Comparison of ENCODE assay signal across 1 cellular context in the genomic region with DNA sequence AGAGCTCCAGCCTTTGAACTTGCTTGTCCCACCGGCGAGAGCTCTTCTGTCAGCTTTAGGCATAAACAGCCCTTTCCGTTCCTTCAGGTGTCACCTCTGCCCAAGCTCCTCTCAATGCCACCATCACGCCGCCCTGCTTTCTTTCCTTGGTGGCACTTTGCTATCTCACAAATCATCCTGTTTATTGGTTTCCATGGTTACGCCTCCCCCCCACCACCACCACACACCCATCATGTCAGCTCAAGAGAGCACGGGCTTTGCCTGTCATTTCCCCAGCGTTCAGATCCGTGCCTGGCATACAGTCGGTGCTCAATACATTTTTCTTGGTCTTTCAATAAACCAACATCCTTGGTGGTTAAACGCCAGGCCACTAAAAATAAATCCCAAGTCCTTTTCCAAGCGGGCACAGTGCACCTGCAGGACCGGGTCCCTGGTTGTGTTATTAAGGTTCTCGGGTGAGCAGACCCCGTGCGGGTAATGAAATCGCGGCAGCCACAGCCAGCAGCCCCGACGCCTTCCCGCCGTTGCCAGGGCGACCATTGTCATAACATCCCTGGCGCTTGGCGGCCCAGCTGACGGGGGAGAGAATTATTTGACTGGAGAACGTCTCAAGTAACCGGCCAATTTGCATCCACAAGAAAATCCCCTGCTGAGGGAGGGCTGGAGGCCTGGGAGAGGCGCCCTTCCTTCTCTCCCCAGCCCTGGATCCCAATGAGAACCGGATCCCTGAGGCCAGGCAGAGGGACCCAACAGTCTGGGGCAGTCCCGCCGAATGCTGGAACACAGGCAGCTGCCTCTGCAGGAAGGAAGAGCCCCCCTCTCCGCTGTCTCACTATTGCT.
TF ChIP-seq lines count a peak whose summit lies in the region.

No MANE protein-coding gene starts in this region.

TF ChIP-seq in K562, 482 proteins besides CTCF, POLR2A, EP300 and RAD21 (continued from another document):
- TF ChIP-seq, protein P1, sequence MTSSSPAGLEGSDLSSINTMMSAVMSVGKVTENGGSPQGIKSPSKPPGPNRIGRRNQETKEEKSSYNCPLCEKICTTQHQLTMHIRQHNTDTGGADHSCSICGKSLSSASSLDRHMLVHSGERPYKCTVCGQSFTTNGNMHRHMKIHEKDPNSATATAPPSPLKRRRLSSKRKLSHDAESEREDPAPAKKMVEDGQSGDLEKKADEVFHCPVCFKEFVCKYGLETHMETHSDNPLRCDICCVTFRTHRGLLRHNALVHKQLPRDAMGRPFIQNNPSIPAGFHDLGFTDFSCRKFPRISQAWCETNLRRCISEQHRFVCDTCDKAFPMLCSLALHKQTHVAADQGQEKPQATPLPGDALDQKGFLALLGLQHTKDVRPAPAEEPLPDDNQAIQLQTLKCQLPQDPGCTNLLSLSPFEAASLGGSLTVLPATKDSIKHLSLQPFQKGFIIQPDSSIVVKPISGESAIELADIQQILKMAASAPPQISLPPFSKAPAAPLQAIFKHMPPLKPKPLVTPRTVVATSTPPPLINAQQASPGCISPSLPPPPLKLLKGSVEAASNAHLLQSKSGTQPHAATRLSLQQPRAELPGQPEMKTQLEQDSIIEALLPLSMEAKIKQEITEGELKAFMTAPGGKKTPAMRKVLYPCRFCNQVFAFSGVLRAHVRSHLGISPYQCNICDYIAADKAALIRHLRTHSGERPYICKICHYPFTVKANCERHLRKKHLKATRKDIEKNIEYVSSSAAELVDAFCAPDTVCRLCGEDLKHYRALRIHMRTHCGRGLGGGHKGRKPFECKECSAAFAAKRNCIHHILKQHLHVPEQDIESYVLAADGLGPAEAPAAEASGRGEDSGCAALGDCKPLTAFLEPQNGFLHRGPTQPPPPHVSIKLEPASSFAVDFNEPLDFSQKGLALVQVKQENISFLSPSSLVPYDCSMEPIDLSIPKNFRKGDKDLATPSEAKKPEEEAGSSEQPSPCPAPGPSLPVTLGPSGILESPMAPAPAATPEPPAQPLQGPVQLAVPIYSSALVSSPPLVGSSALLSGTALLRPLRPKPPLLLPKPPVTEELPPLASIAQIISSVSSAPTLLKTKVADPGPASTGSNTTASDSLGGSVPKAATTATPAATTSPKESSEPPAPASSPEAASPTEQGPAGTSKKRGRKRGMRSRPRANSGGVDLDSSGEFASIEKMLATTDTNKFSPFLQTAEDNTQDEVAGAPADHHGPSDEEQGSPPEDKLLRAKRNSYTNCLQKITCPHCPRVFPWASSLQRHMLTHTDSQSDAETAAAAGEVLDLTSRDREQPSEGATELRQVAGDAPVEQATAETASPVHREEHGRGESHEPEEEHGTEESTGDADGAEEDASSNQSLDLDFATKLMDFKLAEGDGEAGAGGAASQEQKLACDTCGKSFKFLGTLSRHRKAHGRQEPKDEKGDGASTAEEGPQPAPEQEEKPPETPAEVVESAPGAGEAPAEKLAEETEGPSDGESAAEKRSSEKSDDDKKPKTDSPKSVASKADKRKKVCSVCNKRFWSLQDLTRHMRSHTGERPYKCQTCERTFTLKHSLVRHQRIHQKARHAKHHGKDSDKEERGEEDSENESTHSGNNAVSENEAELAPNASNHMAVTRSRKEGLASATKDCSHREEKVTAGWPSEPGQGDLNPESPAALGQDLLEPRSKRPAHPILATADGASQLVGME (CRISPR knock-in tag; IDR thresholded peaks at IDR 0.05), result no peak
- TF ChIP-seq ZKSCAN8 (CRISPR knock-in tag; IDR thresholded peaks at IDR 0.05) (0 out of 2 replicates have a peak, but pooled peaks have one; percentile 27), ESRRA (IDR thresholded peaks at IDR 0.05; ENCODE audit: borderline replicate concordance, low read depth) (no peak), RFX1 (IDR thresholded peaks at IDR 0.05) (peak; percentile 93), CREBBP (IDR thresholded peaks at IDR 0.05; ENCODE audit: low read depth, low read length) (no peak)
- TF ChIP-seq, protein P2, sequence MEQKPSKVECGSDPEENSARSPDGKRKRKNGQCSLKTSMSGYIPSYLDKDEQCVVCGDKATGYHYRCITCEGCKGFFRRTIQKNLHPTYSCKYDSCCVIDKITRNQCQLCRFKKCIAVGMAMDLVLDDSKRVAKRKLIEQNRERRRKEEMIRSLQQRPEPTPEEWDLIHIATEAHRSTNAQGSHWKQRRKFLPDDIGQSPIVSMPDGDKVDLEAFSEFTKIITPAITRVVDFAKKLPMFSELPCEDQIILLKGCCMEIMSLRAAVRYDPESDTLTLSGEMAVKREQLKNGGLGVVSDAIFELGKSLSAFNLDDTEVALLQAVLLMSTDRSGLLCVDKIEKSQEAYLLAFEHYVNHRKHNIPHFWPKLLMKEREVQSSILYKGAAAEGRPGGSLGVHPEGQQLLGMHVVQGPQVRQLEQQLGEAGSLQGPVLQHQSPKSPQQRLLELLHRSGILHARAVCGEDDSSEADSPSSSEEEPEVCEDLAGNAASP (IDR thresholded peaks at IDR 0.05), result no peak
- TF ChIP-seq, protein P3, sequence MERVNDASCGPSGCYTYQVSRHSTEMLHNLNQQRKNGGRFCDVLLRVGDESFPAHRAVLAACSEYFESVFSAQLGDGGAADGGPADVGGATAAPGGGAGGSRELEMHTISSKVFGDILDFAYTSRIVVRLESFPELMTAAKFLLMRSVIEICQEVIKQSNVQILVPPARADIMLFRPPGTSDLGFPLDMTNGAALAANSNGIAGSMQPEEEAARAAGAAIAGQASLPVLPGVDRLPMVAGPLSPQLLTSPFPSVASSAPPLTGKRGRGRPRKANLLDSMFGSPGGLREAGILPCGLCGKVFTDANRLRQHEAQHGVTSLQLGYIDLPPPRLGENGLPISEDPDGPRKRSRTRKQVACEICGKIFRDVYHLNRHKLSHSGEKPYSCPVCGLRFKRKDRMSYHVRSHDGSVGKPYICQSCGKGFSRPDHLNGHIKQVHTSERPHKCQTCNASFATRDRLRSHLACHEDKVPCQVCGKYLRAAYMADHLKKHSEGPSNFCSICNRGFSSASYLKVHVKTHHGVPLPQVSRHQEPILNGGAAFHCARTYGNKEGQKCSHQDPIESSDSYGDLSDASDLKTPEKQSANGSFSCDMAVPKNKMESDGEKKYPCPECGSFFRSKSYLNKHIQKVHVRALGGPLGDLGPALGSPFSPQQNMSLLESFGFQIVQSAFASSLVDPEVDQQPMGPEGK (CRISPR knock-in tag; IDR thresholded peaks at IDR 0.05; ENCODE audit: borderline replicate concordance), result no peak
- TF ChIP-seq, protein P4, sequence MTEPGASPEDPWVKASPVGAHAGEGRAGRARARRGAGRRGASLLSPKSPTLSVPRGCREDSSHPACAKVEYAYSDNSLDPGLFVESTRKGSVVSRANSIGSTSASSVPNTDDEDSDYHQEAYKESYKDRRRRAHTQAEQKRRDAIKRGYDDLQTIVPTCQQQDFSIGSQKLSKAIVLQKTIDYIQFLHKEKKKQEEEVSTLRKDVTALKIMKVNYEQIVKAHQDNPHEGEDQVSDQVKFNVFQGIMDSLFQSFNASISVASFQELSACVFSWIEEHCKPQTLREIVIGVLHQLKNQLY (CRISPR knock-in tag; conservative IDR thresholded peaks at IDR 0.05), result no peak
